In the genomic region with DNA sequence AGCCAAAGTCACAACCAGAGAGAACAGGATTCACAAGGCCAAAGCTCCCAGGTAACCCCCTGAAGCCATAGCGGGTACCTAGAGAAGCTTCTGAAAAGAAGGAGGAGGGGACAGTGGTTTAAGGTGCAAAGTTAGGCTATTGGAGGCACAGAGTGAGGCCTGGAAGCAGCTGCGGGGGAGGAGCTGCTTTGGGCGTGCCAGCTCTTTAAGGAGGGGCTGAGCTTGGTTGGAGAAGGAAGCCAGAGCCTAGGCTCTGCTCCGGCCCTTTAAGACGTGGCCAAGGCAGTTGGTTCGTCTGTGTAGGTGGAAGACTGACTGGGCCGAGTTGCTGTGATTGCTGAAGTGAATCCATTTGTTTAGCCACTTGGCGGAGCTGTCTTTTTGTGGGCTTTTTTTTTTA, we compare ENCODE assay signal across 8 cellular contexts. TPM values are rescaled to one million over a fixed set of nuclear protein-coding genes. Genes with fewer than 3 reads are reported as not detected.
DNase-seq lines count a peak whose midpoint lies in the region; ATAC-seq and TF ChIP-seq lines count a peak whose summit lies in the region.

No MANE protein-coding gene starts in this region.

- ATAC-seq in GM19467 (IDR thresholded peaks at IDR 0.05; ENCODE audit: unreplicated experiment) (peak; percentile 71), HG03565 (IDR thresholded peaks at IDR 0.05; ENCODE audit: unreplicated experiment) (peak; percentile 92)

- intact Hi-C loops in dorsolateral prefrontal cortex (cut with DNase I), result no loop called here

- H2BK15ac ChIP-seq in mesenchymal stem cell (ENCODE audit: low read depth, poor library complexity, severe bottlenecking), result no peak overlapping the region

- H3K36me3 ChIP-seq in mesenchymal stem cell (ENCODE audit: control insufficient read depth in 1 of 2, insufficient read depth in 2 of 2, low read depth in 1 of 2, low read length in 2 of 2), result no peaks in the 10 kb centered on the region

- no peak overlapping the region for H3K23ac ChIP-seq in mesenchymal stem cell (ENCODE audit: low read length in 2 of 2)

- H3K79me1 ChIP-seq in mesenchymal stem cell (replicated peaks; ENCODE audit: low read length, poor library complexity, severe bottlenecking), result peaks cover 2% of the 10 kb centered on the region

- H3K4me1 ChIP-seq in mesenchymal stem cell (ENCODE audit: control insufficient read depth, insufficient read depth, low read depth, low read length), result no peaks in the 10 kb centered on the region

- no peak overlapping the region for H2BK12ac ChIP-seq in mesenchymal stem cell (ENCODE audit: low read length in 2 of 2)

- DNase-seq in Daoy (ENCODE audit: low read depth) (peak; percentile 62), dorsolateral prefrontal cortex (peak in 6 of 10 donors; percentile 7 to 45 (median 40)), mesenchymal stem cell (peak; percentile 0), HPDE6-E6E7 (ENCODE audit: extremely low spot score) (no peak), Kasumi-1 (lab: John Stamatoyannopoulos, UW) (no peak), 8988T (no peak)

- no peak overlapping the region for H2BK120ac ChIP-seq in mesenchymal stem cell (ENCODE audit: low read depth, low read length)

- H3K14ac ChIP-seq in mesenchymal stem cell (ENCODE audit: low read length in 2 of 2), result no peak overlapping the region

- H2AFZ ChIP-seq in mesenchymal stem cell (ENCODE audit: low read depth, low read length), result no peak overlapping the region

- H3K27ac ChIP-seq in dorsolateral prefrontal cortex (peak overlapping the region in 18 of 59 donors; percentile 4 to 67 (median 35)), mesenchymal stem cell (ENCODE audit: low read length, poor library complexity, severe bottlenecking) (peak overlapping the region; percentile 25)

- peak in 1 of 56 donors; percentile 12 for TF ChIP-seq CTCF in dorsolateral prefrontal cortex (IDR thresholded peaks at IDR 0.05 in 54 of 56, conservative IDR thresholded peaks at IDR 0.05 in 2 of 56; ENCODE audit: low read depth in 1 of 56, partially characterized antibody in 56 of 56)

- no peak overlapping the region for H2BK5ac ChIP-seq in mesenchymal stem cell (ENCODE audit: low read depth, low read length, poor library complexity, severe bottlenecking)

- H3K27me3 ChIP-seq in dorsolateral prefrontal cortex (peaks cover 0 to 63% (median 17%) of the 10 kb centered on the region in 45 donors), mesenchymal stem cell (ENCODE audit: control insufficient read depth in 1 of 2, insufficient read depth in 1 of 2, low read length in 2 of 2) (peaks cover 0 to 20% of the 10 kb centered on the region in 2 experiments)

- H4K91ac ChIP-seq in mesenchymal stem cell (ENCODE audit: low read length), result no peak overlapping the region

- no peaks in the 10 kb centered on the region for H3K9me3 ChIP-seq in mesenchymal stem cell (ENCODE audit: control insufficient read depth, low read length)

- H4K8ac ChIP-seq in mesenchymal stem cell (ENCODE audit: low read length), result no peak overlapping the region

- no peak overlapping the region for H3K18ac ChIP-seq in mesenchymal stem cell (ENCODE audit: low read depth in 1 of 2, low read length in 2 of 2)

- H3K4me3 ChIP-seq in dorsolateral prefrontal cortex (peak overlapping the region in 53 of 59 donors; percentile 24 to 70 (median 51)), mesenchymal stem cell (ENCODE audit: insufficient read depth in 1 of 2, low read depth in 1 of 2, low read length in 2 of 2) (peak overlapping the region in 1 of 2 experiments; percentile 78)

- H3K4me2 ChIP-seq in mesenchymal stem cell (ENCODE audit: low read length, poor library complexity, severe bottlenecking), result peak overlapping the region; percentile 84

- H3K4ac ChIP-seq in mesenchymal stem cell (ENCODE audit: low read depth in 1 of 2, low read length in 2 of 2), result no peak overlapping the region

- H3K9ac ChIP-seq in mesenchymal stem cell (ENCODE audit: low read length), result peak overlapping the region; percentile 79

- H2AK5ac ChIP-seq in mesenchymal stem cell (ENCODE audit: low read length, severe bottlenecking), result no peak overlapping the region

- 5% methylated on average over 7 of the region's 8 CpGs for WGBS in mesenchymal stem cell

RNA-seq across cellular contexts. Expression of gene KLF8, which starts 1.5 kb away (rescaled TPM):
- 0.51 and 0.63 TPM in 2 replicates for total RNA-seq in Daoy (2014; rRNA removed; shearing (Covaris generic))
- 10 to 100 TPM in 39 of 120 experiments, 1 to 10 TPM in 81; 2.9 to 14.5 (median 9.0) TPM for total RNA-seq in dorsolateral prefrontal cortex
- 0.41 TPM for polyA plus RNA-seq in mesenchymal stem cell (2013, experiment 1 of 2)
- 0.41 TPM for polyA plus RNA-seq in mesenchymal stem cell (2013, experiment 2 of 2)

Comparison
In these comparisons a context has a peak if more than half of its experiments do, and no peak if none do; other contexts are left out.
1. DNase-seq: peak in Daoy (single experiment), dorsolateral prefrontal cortex (6 of 10) and mesenchymal stem cell (single experiment); none in HPDE6-E6E7 (single experiment), Kasumi-1 (0 of 2) and 8988T (single experiment).